ENCODE assay signal across 15 cellular contexts in the genomic region with DNA sequence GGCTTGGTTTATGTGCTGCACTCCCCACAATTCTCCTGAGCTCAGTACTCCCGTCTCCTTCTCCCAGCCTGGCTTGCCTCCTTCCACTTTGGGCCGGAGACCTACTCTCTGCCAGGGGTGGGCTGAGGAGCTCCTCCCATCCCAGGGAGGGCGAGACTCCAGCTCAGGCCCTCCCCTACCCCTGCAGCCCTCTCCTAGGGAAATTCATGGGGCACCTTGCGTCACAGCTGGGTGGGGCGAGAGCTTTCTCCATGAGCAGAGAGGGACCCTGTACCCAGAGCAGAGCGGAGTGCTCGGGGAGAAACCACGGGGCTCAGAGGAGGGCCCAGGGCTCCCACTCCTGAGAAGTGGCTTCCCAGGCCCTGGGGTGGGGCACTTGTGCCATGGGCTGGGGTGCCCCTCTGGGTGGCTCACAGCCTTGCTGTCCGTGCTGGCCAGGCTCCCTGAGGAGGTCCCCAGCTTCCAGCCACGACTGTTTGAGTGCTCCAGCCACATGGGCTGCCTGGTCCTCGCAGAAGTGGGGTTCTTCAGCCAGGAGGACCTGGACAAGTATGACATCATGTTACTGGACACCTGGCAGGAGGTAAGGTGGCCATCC. TPM values are rescaled to one million over a fixed set of nuclear protein-coding genes. Genes with fewer than 3 reads are reported as not detected.
A peak's percentile ranks its signal among the peaks of the same experiment; 100 is the strongest.
DNase-seq lines count a peak whose midpoint lies in the region; ATAC-seq, FAIRE-seq and TF ChIP-seq lines count a peak whose summit lies in the region.
"Had no signal": no experiment of that assay in that cellular context is flagged by ENCODE, and none has a peak within 500 bp of the region (broad histone marks: within the 10 kb centered on the region; RNA-seq: fewer than 3 reads in every experiment).

No MANE protein-coding gene starts in this region.

- H3K27ac Mint-ChIP-seq in IgD-negative memory B cell: peak overlapping the region in 2 of 3 donors; percentile 33 to 89
- H3K27ac Mint-ChIP-seq: dendritic cell treated with granulocyte-macrophage colony-stimulating factor and Interleukin-4, amounts not matched to agents 40 ng/mL and 50 ng/mL, for 4 days; stimulated activated naive CD8-positive, alpha-beta T cell treated with anti-CD3 and anti-CD28 coated beads, Interleukin-15, Interleukin-2, amounts not matched to agents 100 ng/mL and 50 ng/mL, for 24 hours had no signal

- H3K36me3 Mint-ChIP-seq in IgD-negative memory B cell: no peaks in the 10 kb centered on the region

- H3K27ac ChIP-seq in K562 (ENCODE audit: extremely low read depth, low read depth, low read length) (no peak overlapping the region; the same call in 2 of the 3 replicates), lower lobe of right lung (peak overlapping the region; percentile 18), tibial nerve (peak overlapping the region; percentile 68 to 87 (median 74))
- H3K27ac ChIP-seq: foreskin keratinocyte, SK-N-MC had no signal

- H3K9me3 ChIP-seq in K562 (replicated peaks; ENCODE audit: control insufficient read depth, insufficient read depth, low read depth, low read length): no peaks in the 10 kb centered on the region
- H3K9me3 ChIP-seq in lower lobe of right lung: no peaks in the 10 kb centered on the region
- H3K9me3 ChIP-seq in tibial nerve: no peaks in the 10 kb centered on the region
- H3K9me3 ChIP-seq: HAP-1 had no signal

- ATAC-seq in K562: peak; percentile 3
- peak; percentile 1 to 12 for ATAC-seq in lower lobe of right lung
- no peak for ATAC-seq in GM19452 (IDR thresholded peaks at IDR 0.05; ENCODE audit: unreplicated experiment)
- no peak for ATAC-seq in GM18511 (IDR thresholded peaks at IDR 0.05; ENCODE audit: unreplicated experiment)

- H2AFZ ChIP-seq in K562 (ENCODE audit: low read depth, low read length): no peak overlapping the region

- no peak overlapping the region for H3K4me2 ChIP-seq in K562 (ENCODE audit: insufficient read depth, low read length)

- no peak for TF ChIP-seq RAD21 in K562 (CRISPR knock-in tag; conservative IDR thresholded peaks at IDR 0.05 in 1 of 2, IDR thresholded peaks at IDR 0.05 in 1 of 2)

- intact Hi-C loops in K562 (cut with micrococcal nuclease) (loop anchor here (1.0 kb wide), 2 partner anchors 30 to 36 kb away; no protein-coding TSS in a partner anchor), lower lobe of right lung (cut with DNase I) (no loop called here)

- FAIRE-seq in K562 (lab: Jason Lieb, UNC): no peak
- FAIRE-seq: GM19239 had no signal

- TF ChIP-seq EP300 in K562 (IDR thresholded peaks at IDR 0.05; ENCODE audit: low read length): no peak
- no peak for TF ChIP-seq EP300 in tibial nerve (IDR thresholded peaks at IDR 0.05)

- H3K9me1 ChIP-seq in K562 (ENCODE audit: control insufficient read depth, insufficient read depth, low read length): peaks cover 6% of the 10 kb centered on the region

- H3K27me3 ChIP-seq in K562 (ENCODE audit: control insufficient read depth in 2 of 2, insufficient read depth in 2 of 2, low read length in 2 of 2): no peaks in the 10 kb centered on the region
- H3K27me3 ChIP-seq in lower lobe of right lung (ENCODE audit: low read depth): no peaks in the 10 kb centered on the region
- no peaks in the 10 kb centered on the region for H3K27me3 ChIP-seq in tibial nerve
- H3K27me3 ChIP-seq: foreskin keratinocyte had no signal

- H3K36me3 ChIP-seq in K562 (ENCODE audit: control insufficient read depth, insufficient read depth, low read length): peaks cover 75% of the 10 kb centered on the region
- peaks cover 44% of the 10 kb centered on the region for H3K36me3 ChIP-seq in lower lobe of right lung
- H3K36me3 ChIP-seq in tibial nerve: peaks cover 0 to 55% (median 0%) of the 10 kb centered on the region in 3 donors

- H3K4me3 ChIP-seq in K562 (no peak overlapping the region), lower lobe of right lung (no peak overlapping the region), tibial nerve (no peak overlapping the region)
- H3K4me3 ChIP-seq: HAP-1, SK-N-MC had no signal

- in situ Hi-C loops in K562 (cut with MboI): no loop called here

- H3K9me3 Mint-ChIP-seq in IgD-negative memory B cell: no peaks in the 10 kb centered on the region
- H3K9me3 Mint-ChIP-seq: dendritic cell treated with granulocyte-macrophage colony-stimulating factor and Interleukin-4, amounts not matched to agents 40 ng/mL and 50 ng/mL, for 4 days; stimulated activated naive CD8-positive, alpha-beta T cell treated with anti-CD3 and anti-CD28 coated beads, Interleukin-15, Interleukin-2, amounts not matched to agents 100 ng/mL and 50 ng/mL, for 24 hours had no signal

- POLR2A ChIA-PET in K562 (lab: Yijun Ruan, JAX): interaction anchor here (0.5 to 1.2 kb wide), 8 partner anchors 10 to 184 kb away, joined by 3 to 4 read pairs (median 3); no protein-coding TSS in a partner anchor

- no peaks in the 10 kb centered on the region for H3K79me2 ChIP-seq in K562 (ENCODE audit: control insufficient read depth, insufficient read depth, low read length)

- H3K27me3 Mint-ChIP-seq in IgD-negative memory B cell: no peaks in the 10 kb centered on the region
- H3K27me3 Mint-ChIP-seq: dendritic cell treated with granulocyte-macrophage colony-stimulating factor and Interleukin-4, amounts not matched to agents 40 ng/mL and 50 ng/mL, for 4 days; stimulated activated naive CD8-positive, alpha-beta T cell treated with anti-CD3 and anti-CD28 coated beads, Interleukin-15, Interleukin-2, amounts not matched to agents 100 ng/mL and 50 ng/mL, for 24 hours had no signal

- peaks cover 10 to 49% of the 10 kb centered on the region in 2 experiments for H3K4me1 ChIP-seq in K562 (replicated peaks in 1 of 2; ENCODE audit: control insufficient read depth in 2 of 2, insufficient read depth in 2 of 2, low read length in 2 of 2)
- H3K4me1 ChIP-seq in lower lobe of right lung: peaks cover 15% of the 10 kb centered on the region
- peaks cover 0 to 43% (median 34%) of the 10 kb centered on the region in 4 donors for H3K4me1 ChIP-seq in tibial nerve
- H3K4me1 ChIP-seq: foreskin keratinocyte, HAP-1 had no signal

- BruUV-seq in K562 (replicated peaks; lab: Mats Ljungman, UMichigan): no TSS peak

- peaks cover 0 to 17% (median 13%) of the 10 kb centered on the region in 3 donors for H3K4me1 Mint-ChIP-seq in IgD-negative memory B cell

- WGBS in K562 (ENCODE audit: insufficient coverage, low coverage, missing lambda C conversion rate): 59% methylated on average over 9 of the region's 11 CpGs
- WGBS in tibial nerve, 2 donors: 64 to 71% methylated on average over 8 to 11 of the region's 11 CpGs

- H4K20me1 ChIP-seq in K562 (replicated peaks; ENCODE audit: control insufficient read depth, insufficient read depth, low read length): peaks cover 14% of the 10 kb centered on the region

- TF ChIP-seq POLR2A in K562 (conservative IDR thresholded peaks at IDR 0.05): no peak
- no peak for TF ChIP-seq POLR2A in tibial nerve (IDR thresholded peaks at IDR 0.05)

- H3K9ac ChIP-seq in K562 (ENCODE audit: insufficient read depth in 1 of 2, low read depth in 2 of 2, low read length in 2 of 2): peak overlapping the region in 1 of 2 experiments; percentile 4; a peak in 2 of 4 replicates

- CTCF ChIA-PET in K562 (lab: Yijun Ruan, JAX; ENCODE audit: low intra/inter-chr PET ratio): interaction anchor here (0.6 to 5.0 kb wide), 7 partner anchors 28 to 996 kb away, joined by 3 to 62 read pairs (median 5); a partner anchor contains a TSS

- no peak overlapping the region for H3K4me3 Mint-ChIP-seq in IgD-negative memory B cell
- H3K4me3 Mint-ChIP-seq: dendritic cell treated with granulocyte-macrophage colony-stimulating factor and Interleukin-4, amounts not matched to agents 40 ng/mL and 50 ng/mL, for 4 days; stimulated activated naive CD8-positive, alpha-beta T cell treated with anti-CD3 and anti-CD28 coated beads, Interleukin-15, Interleukin-2, amounts not matched to agents 100 ng/mL and 50 ng/mL, for 24 hours had no signal

- no peak for TF ChIP-seq CTCF in K562 (IDR thresholded peaks at IDR 0.05 in 2 of 3, conservative IDR thresholded peaks at IDR 0.05 in 1 of 3; ENCODE audit: insufficient read depth in 2 of 3, low read depth in 1 of 3, low read length in 3 of 3)
- no peak for TF ChIP-seq CTCF in lower lobe of right lung (IDR thresholded peaks at IDR 0.05)
- no peak for TF ChIP-seq CTCF in tibial nerve (IDR thresholded peaks at IDR 0.05)

- DNase-seq in K562 (ENCODE audit: extremely low read depth in 1 of 4, low spot score in 3 of 4): no peak
- no peak for DNase-seq in lower lobe of right lung
- no peak for DNase-seq in tibial nerve (ENCODE audit: low spot score in 2 of 2)
- no peak for DNase-seq in MV-4-11 (lab: John Stamatoyannopoulos, UW)
- DNase-seq: NCI-H1436 treated with DMSO at 0.1 percent for 48 hours, NCI-H774 had no signal

RNA-seq across cellular contexts. Expression of a gene that starts 13.3 kb away (rescaled TPM):
- polyA plus RNA-seq in IgD-negative memory B cell (14.9 TPM), K562 (2011; rRNA removed) (7.7 and 10.6 TPM in 2 replicates), K562 (2014; fragmentation: Illumina TruSeq; extraction: Trizol) (8.7 and 9.8 TPM in 2 replicates), K562 (2014; fragmentation: Nextera tagmentation; extraction: Ambion mirVana) (under 1 TPM; 0.11 to 0.49 TPM), K562 (2014; rRNA removed) (16.0 and 18.1 TPM in 2 replicates)
- total RNA-seq in K562 (2011; cell fraction: chromatin; rRNA removed; ENCODE audit: low replicate concordance): 21.1 and 67.2 TPM in 2 replicates
- total RNA-seq in K562 (2011; cell fraction: nucleolus; rRNA removed): 38.7 and 48.8 TPM in 2 replicates
- total RNA-seq in K562 (2011; cell fraction: nucleoplasm; rRNA removed): 25.6 and 29.8 TPM in 2 replicates
- total RNA-seq in K562 (2014; rRNA removed) (12.6 and 17.4 TPM in 2 replicates), K562 (2014; rRNA removed; fragmentation: Illumina TruSeq; extraction: Trizol) (3.3 and 4.3 TPM in 2 replicates), K562 (2015; rRNA removed; fragmentation: Illumina TruSeq; extraction: Trizol) (8.8 and 9.2 TPM in 2 replicates), K562 (2021) (12.4 and 13.4 TPM in 2 replicates), lower lobe of right lung (12.5 TPM), tibial nerve (10 to 100 TPM; 13.6 to 16.5 (median 15.3) TPM)
- 9.8 and 17.0 TPM in 2 replicates for polyA plus RNA-seq in K562 (2011; cell fraction: cytosol; rRNA removed)
- polyA plus RNA-seq in K562 (2011; cell fraction: nucleus; rRNA removed): 51.3 and 85.1 TPM in 2 replicates
- 10.0 and 15.4 TPM in 2 replicates for polyA plus RNA-seq in K562 (2012)
- 10.8 and 11.9 TPM in 2 replicates for polyA minus RNA-seq in K562 (2011; rRNA and poly(A)+ RNA removed)
- polyA minus RNA-seq in K562 (2011; cell fraction: cytosol; rRNA and poly(A)+ RNA removed): 2.6 and 4.9 TPM in 2 replicates
- 32.0 and 33.5 TPM in 2 replicates for polyA minus RNA-seq in K562 (2011; cell fraction: nucleus; rRNA and poly(A)+ RNA removed)

RNA-seq across cellular contexts. Expression of a gene that starts 25.5 kb away (rescaled TPM):
- polyA plus RNA-seq in IgD-negative memory B cell: 4.6 TPM
- 283 and 655 TPM in 2 replicates for total RNA-seq in K562 (2011; cell fraction: chromatin; rRNA removed; ENCODE audit: low replicate concordance)
- total RNA-seq in K562 (2011; cell fraction: nucleolus; rRNA removed): 463 and 540 TPM in 2 replicates
- 244 and 351 TPM in 2 replicates for total RNA-seq in K562 (2011; cell fraction: nucleoplasm; rRNA removed)
- total RNA-seq in K562 (2014; rRNA removed): 152 and 190 TPM in 2 replicates
- 60.7 and 88.3 TPM in 2 replicates for total RNA-seq in K562 (2014; rRNA removed; fragmentation: Illumina TruSeq; extraction: Trizol)
- 47.5 and 50.1 TPM in 2 replicates for total RNA-seq in K562 (2015; rRNA removed; fragmentation: Illumina TruSeq; extraction: Trizol)
- total RNA-seq in K562 (2021): 149 and 161 TPM in 2 replicates
- 209 and 284 TPM in 2 replicates for polyA plus RNA-seq in K562 (2011; rRNA removed)
- polyA plus RNA-seq in K562 (2011; cell fraction: cytosol; rRNA removed): 214 and 249 TPM in 2 replicates
- polyA plus RNA-seq in K562 (2011; cell fraction: nucleus; rRNA removed): 1,089 and 1,150 TPM in 2 replicates
- polyA plus RNA-seq in K562 (2012): 67.9 and 83.7 TPM in 2 replicates
- polyA plus RNA-seq in K562 (2014; fragmentation: Illumina TruSeq; extraction: Trizol): 135 and 145 TPM in 2 replicates
- polyA plus RNA-seq in K562 (2014; fragmentation: Nextera tagmentation; extraction: Ambion mirVana): 10 to 100 TPM in 1 of 2 experiments, 1 to 10 TPM in 1; 5.4 to 11.0 TPM
- polyA plus RNA-seq in K562 (2014; rRNA removed): 116 and 140 TPM in 2 replicates
- 191 and 192 TPM in 2 replicates for polyA minus RNA-seq in K562 (2011; rRNA and poly(A)+ RNA removed)
- polyA minus RNA-seq in K562 (2011; cell fraction: cytosol; rRNA and poly(A)+ RNA removed): 144 and 183 TPM in 2 replicates
- polyA minus RNA-seq in K562 (2011; cell fraction: nucleus; rRNA and poly(A)+ RNA removed): 158 and 240 TPM in 2 replicates
- total RNA-seq in lower lobe of right lung: 30.1 TPM
- total RNA-seq in tibial nerve: 10 to 100 TPM; 43.8 to 48.6 (median 48.0) TPM

RNA-seq across cellular contexts. Expression of a gene that starts 35.1 kb away (rescaled TPM):
- polyA plus RNA-seq in IgD-negative memory B cell (0.28 TPM), K562 (2011; rRNA removed) (not detected in 2 replicates), K562 (2014; fragmentation: Illumina TruSeq; extraction: Trizol) (not detected in 2 replicates), K562 (2014; fragmentation: Nextera tagmentation; extraction: Ambion mirVana) (under 1 TPM; 0.07 to 0.08 TPM), K562 (2014; rRNA removed) (not detected in 2 replicates)
- total RNA-seq in K562 (2011; cell fraction: chromatin; rRNA removed; ENCODE audit: low replicate concordance): 0.12 TPM in 1 of 2 replicates, not detected in the other
- total RNA-seq in K562 (2011; cell fraction: nucleolus; rRNA removed): not detected in 2 replicates
- not detected in 2 replicates for total RNA-seq in K562 (2011; cell fraction: nucleoplasm; rRNA removed)
- total RNA-seq in K562 (2014; rRNA removed) (not detected in 2 replicates), K562 (2014; rRNA removed; fragmentation: Illumina TruSeq; extraction: Trizol) (not detected in 2 replicates), K562 (2015; rRNA removed; fragmentation: Illumina TruSeq; extraction: Trizol) (not detected in 2 replicates), K562 (2021) (0.02 TPM in 1 of 2 replicates, not detected in the other), lower lobe of right lung (15.0 TPM), tibial nerve (10 to 100 TPM in 1 of 4 donors, 1 to 10 TPM in 3; 3.7 to 96.0 (median 7.1) TPM)
- polyA plus RNA-seq in K562 (2011; cell fraction: cytosol; rRNA removed): 0.01 TPM in 1 of 2 replicates, not detected in the other
- 0.06 and 0.18 TPM in 2 replicates for polyA plus RNA-seq in K562 (2011; cell fraction: nucleus; rRNA removed)
- 0.10 and 0.18 TPM in 2 replicates for polyA plus RNA-seq in K562 (2012)
- polyA minus RNA-seq in K562 (2011; rRNA and poly(A)+ RNA removed): not detected in 2 replicates
- not detected in 2 replicates for polyA minus RNA-seq in K562 (2011; cell fraction: cytosol; rRNA and poly(A)+ RNA removed)
- polyA minus RNA-seq in K562 (2011; cell fraction: nucleus; rRNA and poly(A)+ RNA removed): not detected in 2 replicates
- total RNA-seq: foreskin keratinocyte had no signal

Comparison
In these comparisons a context has a peak if more than half of its experiments do, and no peak if none do; other contexts are left out.
1. ATAC-seq: peak in K562 (single experiment) and lower lobe of right lung (2 of 2); none in GM19452 (single experiment) and GM18511 (single experiment).